In genomic region chr6:127462391-127462790, GRCh38 we compare ENCODE assay signal across 22 cellular contexts. TPM values are rescaled to one million over a fixed set of nuclear protein-coding genes. Genes with fewer than 3 reads are reported as not detected.
DNase-seq lines count a peak whose midpoint lies in the region; ATAC-seq, FAIRE-seq and TF ChIP-seq lines count a peak whose summit lies in the region.
"Had no signal": no experiment of that assay in that cellular context is flagged by ENCODE, and none has a peak within 500 bp of the region (broad histone marks: within the 10 kb centered on the region; RNA-seq: fewer than 3 reads in every experiment).

No MANE protein-coding gene starts in this region.

- H3K36me3 ChIP-seq in H1 (ENCODE audit: control insufficient read depth in 2 of 4, insufficient read depth in 4 of 4, low read length in 3 of 4), result no peaks in the 10 kb centered on the region
- no peaks in the 10 kb centered on the region for H3K36me3 ChIP-seq in prostate gland
- H3K36me3 ChIP-seq: HAP-1 had no signal

- peak; percentile 53 to 59; a peak in 3 of 6 replicates for ATAC-seq in A549
- no peak for ATAC-seq in T-helper 17 cell
- ATAC-seq in GM18498 (IDR thresholded peaks at IDR 0.05; ENCODE audit: unreplicated experiment), result no peak
- no peak for ATAC-seq in effector memory CD8-positive, alpha-beta T cell (replicated peaks)
- ATAC-seq: HepG2; stimulated activated naive B cell treated with anti-CD40 and anti-IgM and Interleukin-4, amounts not matched to agents 10 μg/mL and 1 μg/mL and 100 μg/mL, for 72 hours had no signal

- H2BK5ac ChIP-seq in H1 (ENCODE audit: low read depth, low read length), result no peak overlapping the region

- no peaks in the 10 kb centered on the region for H3K27me3 Mint-ChIP-seq in T-helper 17 cell
- H3K27me3 Mint-ChIP-seq in osteocyte (ENCODE audit: unreplicated experiment), result no peaks in the 10 kb centered on the region
- H3K27me3 Mint-ChIP-seq in effector memory CD8-positive, alpha-beta T cell, result no peaks in the 10 kb centered on the region
- H3K27me3 Mint-ChIP-seq: activated CD4-positive, alpha-beta memory T cell treated with anti-CD3 and anti-CD28 coated beads for 36 hours; stimulated activated naive B cell treated with anti-CD40 and anti-IgM and Interleukin-4, amounts not matched to agents 10 μg/mL and 1 μg/mL and 100 μg/mL, for 72 hours had no signal

- H3K18ac ChIP-seq in H1 (ENCODE audit: extremely low read depth, low read length), result no peak overlapping the region

- H3K79me1 ChIP-seq in H1 (ENCODE audit: low read depth, low read length), result no peaks in the 10 kb centered on the region

- no peak overlapping the region for H3K4me2 ChIP-seq in A549
- no peak overlapping the region for H3K4me2 ChIP-seq in H1 (ENCODE audit: insufficient read depth in 1 of 2, low read depth in 2 of 2, low read length in 2 of 2)
- H3K4me2 ChIP-seq: PC-9 had no signal

- no peak overlapping the region for H3K9ac ChIP-seq in H1 (replicated peaks in 1 of 4; ENCODE audit: extremely low read depth in 1 of 4, low read depth in 3 of 4, low read length in 3 of 4)

- H3K4ac ChIP-seq in H1 (replicated peaks; ENCODE audit: insufficient read length, low read depth, low read length), result no peak overlapping the region

- TF ChIP-seq CTCF in A549 (IDR thresholded peaks at IDR 0.05), result no peak; the same call in 1 of the 3 replicates
- peak in 2 of 3 experiments; percentile 9 to 12; a peak in 2 of 4 replicates for TF ChIP-seq CTCF in H1 (IDR thresholded peaks at IDR 0.05; ENCODE audit: control extremely low read depth in 1 of 3, insufficient read depth in 1 of 3, low read depth in 1 of 3, low read length in 3 of 3)
- no peak for TF ChIP-seq CTCF in prostate gland (IDR thresholded peaks at IDR 0.05)
- TF ChIP-seq CTCF in osteocyte (IDR thresholded peaks at IDR 0.05), result no peak

- no peak for TF ChIP-seq RAD21 in A549 (conservative IDR thresholded peaks at IDR 0.05 in 1 of 2, IDR thresholded peaks at IDR 0.05 in 1 of 2)
- peak in 1 of 2 experiments; percentile 32; a peak in 2 of 4 replicates for TF ChIP-seq RAD21 in H1 (IDR thresholded peaks at IDR 0.05 in 1 of 2, conservative IDR thresholded peaks at IDR 0.05 in 1 of 2; ENCODE audit: low read depth in 2 of 2, low read length in 2 of 2)

- no peak overlapping the region for H2BK12ac ChIP-seq in H1 (ENCODE audit: low read depth, low read length)

- no peak overlapping the region for H3K14ac ChIP-seq in H1 (ENCODE audit: insufficient read length)

- H3K4me3 Mint-ChIP-seq in T-helper 17 cell (no peak overlapping the region), osteocyte (ENCODE audit: unreplicated experiment) (no peak overlapping the region)
- no peak overlapping the region for H3K4me3 Mint-ChIP-seq in effector memory CD8-positive, alpha-beta T cell
- H3K4me3 Mint-ChIP-seq: activated CD4-positive, alpha-beta memory T cell treated with anti-CD3 and anti-CD28 coated beads for 36 hours; activated naive CD8-positive, alpha-beta T cell; stimulated activated naive B cell treated with anti-CD40 and anti-IgM and Interleukin-4, amounts not matched to agents 10 μg/mL and 1 μg/mL and 100 μg/mL, for 72 hours had no signal

- no peak overlapping the region for H4K91ac ChIP-seq in H1 (replicated peaks; ENCODE audit: insufficient read length, low read length)

- H3K36me3 Mint-ChIP-seq in T-helper 17 cell (ENCODE audit: low read depth), result no peaks in the 10 kb centered on the region
- H3K36me3 Mint-ChIP-seq in osteocyte (ENCODE audit: unreplicated experiment), result no peaks in the 10 kb centered on the region
- H3K36me3 Mint-ChIP-seq in effector memory CD8-positive, alpha-beta T cell (ENCODE audit: insufficient read depth), result no peaks in the 10 kb centered on the region
- H3K36me3 Mint-ChIP-seq: activated CD4-positive, alpha-beta memory T cell treated with anti-CD3 and anti-CD28 coated beads for 36 hours; activated naive CD8-positive, alpha-beta T cell; stimulated activated naive B cell treated with anti-CD40 and anti-IgM and Interleukin-4, amounts not matched to agents 10 μg/mL and 1 μg/mL and 100 μg/mL, for 72 hours had no signal

- CTCF ChIA-PET in A549 (lab: Yijun Ruan, JAX), result interaction anchor here (1.1 to 3.2 kb wide), 3 partner anchors 22 to 157 kb away, joined by 4 to 49 read pairs (median 12); no protein-coding TSS in a partner anchor
- CTCF ChIA-PET in H1 (lab: Charles Lee; ENCODE audit: partially characterized antibody), result interaction anchor here (1.2 to 14.6 kb wide), 11 partner anchors 10 to 227 kb away, joined by 3 to 221 read pairs (median 9); partner anchors contain the start of gene MTCL3

- no peak for TF ChIP-seq EP300 in A549 (IDR thresholded peaks at IDR 0.05)
- TF ChIP-seq EP300 in H1 (IDR thresholded peaks at IDR 0.05; ENCODE audit: borderline replicate concordance in 1 of 2, low read depth in 2 of 2, low read length in 2 of 2), result no peak

- no peak overlapping the region for H3K23ac ChIP-seq in H1 (ENCODE audit: insufficient read length)

- POLR2A ChIA-PET in A549 (lab: Yijun Ruan, JAX) (no interaction called here), H1 (lab: Charles Lee; ENCODE audit: partially characterized antibody) (interaction anchor here (0.9 kb wide), 1 partner anchor 22 kb away, joined by 3 read pairs; no protein-coding TSS in a partner anchor)

- no peaks in the 10 kb centered on the region for H3K9me3 Mint-ChIP-seq in osteocyte (ENCODE audit: unreplicated experiment)
- no peaks in the 10 kb centered on the region for H3K9me3 Mint-ChIP-seq in effector memory CD8-positive, alpha-beta T cell
- H3K9me3 Mint-ChIP-seq: activated CD4-positive, alpha-beta memory T cell treated with anti-CD3 and anti-CD28 coated beads for 36 hours; stimulated activated naive B cell treated with anti-CD40 and anti-IgM and Interleukin-4, amounts not matched to agents 10 μg/mL and 1 μg/mL and 100 μg/mL, for 72 hours had no signal

- no peaks in the 10 kb centered on the region for H3K79me2 ChIP-seq in H1 (ENCODE audit: control insufficient read depth in 1 of 2, insufficient read depth in 2 of 2, low read length in 2 of 2)

- WGBS in A549 (ENCODE audit: missing lambda C conversion rate), result 55% methylated on average over 2 of the region's 2 CpGs
- WGBS in H1 (ENCODE audit: extremely low coverage in 1 of 2, insufficient coverage in 1 of 2, insufficient read length in 1 of 2, insufficient replicate concordance in 2 of 2, low coverage in 1 of 2, low lambda C conversion rate in 2 of 2, missing lambda C conversion rate in 1 of 2), 2 experiments, result 85% methylated on average over 2 of the region's 2 CpGs; no CpG with 5 or more reads in 1 of the 2 experiments
- WGBS in prostate gland, result 79% methylated on average over 2 of the region's 2 CpGs

- H2BK15ac ChIP-seq in H1 (ENCODE audit: low read length), result no peak overlapping the region

- no peak overlapping the region for H3K56ac ChIP-seq in H1 (replicated peaks; ENCODE audit: insufficient read length, low read depth, low read length)

- H3K4me3 ChIP-seq in A549 (no peak overlapping the region), H1 (ENCODE audit: extremely low read depth in 1 of 4, insufficient read depth in 2 of 4, low read depth in 3 of 4, low read length in 4 of 4) (no peak overlapping the region), prostate gland (no peak overlapping the region)
- H3K4me3 ChIP-seq: HAP-1, PC-9 had no signal

- TF ChIP-seq POLR2A in A549 (IDR thresholded peaks at IDR 0.05; ENCODE audit: low read length) (no peak), H1 (IDR thresholded peaks at IDR 0.05; ENCODE audit: control extremely low read depth in 1 of 2, low read depth in 2 of 2, low read length in 2 of 2) (no peak), prostate gland (IDR thresholded peaks at IDR 0.05) (no peak)

- H3K4me1 ChIP-seq in A549 (peaks cover 3% of the 10 kb centered on the region; the same call in 1 of the 3 replicates), H1 (replicated peaks in 1 of 4; ENCODE audit: control insufficient read depth in 3 of 4, insufficient read depth in 4 of 4, low read length in 3 of 4) (peaks cover 1 to 8% (median 6%) of the 10 kb centered on the region in 4 experiments; a peak in 5 of 7 replicates), prostate gland (replicated peaks) (no peaks in the 10 kb centered on the region)

- no peak overlapping the region for H2BK20ac ChIP-seq in H1 (ENCODE audit: low read length)

- H4K20me1 ChIP-seq in H1 (replicated peaks in 1 of 2; ENCODE audit: control insufficient read depth in 1 of 2, insufficient read depth in 2 of 2, low read length in 2 of 2), result peaks cover 0 to 2% of the 10 kb centered on the region in 2 experiments

- peak; percentile 3 to 17 for DNase-seq in A549 (ENCODE audit: low read depth in 1 of 2, low spot score in 1 of 2)
- DNase-seq in HT1080 (ENCODE audit: low read depth), result peak; percentile 13
- DNase-seq in H1 (ENCODE audit: low read depth in 1 of 2, low spot score in 2 of 2), result no peak
- no peak for DNase-seq in prostate gland (ENCODE audit: low spot score)
- DNase-seq in T-helper 17 cell, result no peak
- DNase-seq in osteocyte (ENCODE audit: extremely low spot score, unreplicated experiment), result no peak
- no peak for DNase-seq in effector memory CD8-positive, alpha-beta T cell
- DNase-seq: activated CD4-positive, alpha-beta memory T cell treated with anti-CD3 and anti-CD28 coated beads for 36 hours; activated T-cell treated with anti-CD3 and anti-CD28 coated beads, Interleukin-2, amount 50 U/mL, for 48 hours; COR-L47; foreskin melanocyte; NCI-H2029 treated with DMSO at 0.1 percent for 48 hours; NCI-H526 treated with DMSO at 0.1 percent for 48 hours; PC-9; stimulated activated naive B cell treated with anti-CD40 and anti-IgM and Interleukin-4, amounts not matched to agents 10 μg/mL and 1 μg/mL and 100 μg/mL, for 72 hours had no signal

- no peak overlapping the region for H3K27ac ChIP-seq in A549
- H3K27ac ChIP-seq in H1 (ENCODE audit: low read depth, low read length), result no peak overlapping the region
- peak overlapping the region; percentile 24 to 52 for H3K27ac ChIP-seq in prostate gland
- H3K27ac ChIP-seq: PC-9 had no signal

- H3K23me2 ChIP-seq in H1 (ENCODE audit: low read depth, low read length), result no peaks in the 10 kb centered on the region

- H2AK5ac ChIP-seq in H1 (ENCODE audit: low read depth, low read length), result no peak overlapping the region

- H2BK120ac ChIP-seq in H1 (replicated peaks; ENCODE audit: low read depth, low read length), result no peak overlapping the region

- H3K27me3 ChIP-seq in H1 (replicated peaks in 1 of 4; ENCODE audit: control insufficient read depth in 3 of 4, extremely low read depth in 1 of 4, insufficient read depth in 3 of 4, low read length in 3 of 4) (no peaks in the 10 kb centered on the region), prostate gland (replicated peaks; ENCODE audit: insufficient read depth) (no peaks in the 10 kb centered on the region)

- no peak overlapping the region for H4K5ac ChIP-seq in H1 (ENCODE audit: insufficient read length, low read depth, low read length)

- H3K4me1 Mint-ChIP-seq in T-helper 17 cell (peaks cover 2% of the 10 kb centered on the region), osteocyte (ENCODE audit: unreplicated experiment) (peaks cover 18% of the 10 kb centered on the region)
- no peaks in the 10 kb centered on the region for H3K4me1 Mint-ChIP-seq in effector memory CD8-positive, alpha-beta T cell (ENCODE audit: low read depth in 2 of 2)
- H3K4me1 Mint-ChIP-seq: stimulated activated naive B cell treated with anti-CD40 and anti-IgM and Interleukin-4, amounts not matched to agents 10 μg/mL and 1 μg/mL and 100 μg/mL, for 72 hours had no signal

- no peak for FAIRE-seq in A549 (lab: Jason Lieb, UNC)
- no peak for FAIRE-seq in H1 (lab: Jason Lieb, UNC)
- FAIRE-seq: bronchial epithelial cell, GM12892, HepG2 had no signal

- H2AFZ ChIP-seq in H1 (ENCODE audit: low read length), result no peak overlapping the region
- H2AFZ ChIP-seq: PC-9 had no signal

- H4K8ac ChIP-seq in H1 (ENCODE audit: extremely low read depth, insufficient read depth, low read length), result no peak overlapping the region

- H3K9me3 ChIP-seq in A549 (no peaks in the 10 kb centered on the region), H1 (ENCODE audit: insufficient read depth in 2 of 2, low read depth in 1 of 2, low read length in 1 of 2) (no peaks in the 10 kb centered on the region), prostate gland (no peaks in the 10 kb centered on the region), T-helper 17 cell (ENCODE audit: control insufficient read depth, low read length, poor library complexity, severe bottlenecking) (no peaks in the 10 kb centered on the region)
- H3K9me3 ChIP-seq: HAP-1 had no signal

- intact Hi-C loops in prostate gland (cut with DNase I), result no loop called here

- H3K27ac Mint-ChIP-seq in T-helper 17 cell, result no peak overlapping the region
- no peak overlapping the region for H3K27ac Mint-ChIP-seq in osteocyte (ENCODE audit: unreplicated experiment)
- no peak overlapping the region for H3K27ac Mint-ChIP-seq in effector memory CD8-positive, alpha-beta T cell
- H3K27ac Mint-ChIP-seq: activated CD4-positive, alpha-beta memory T cell treated with anti-CD3 and anti-CD28 coated beads for 36 hours; activated naive CD8-positive, alpha-beta T cell; stimulated activated naive B cell treated with anti-CD40 and anti-IgM and Interleukin-4, amounts not matched to agents 10 μg/mL and 1 μg/mL and 100 μg/mL, for 72 hours had no signal

RNA-seq across cellular contexts. Expression of gene KIAA0408, which starts 3.2 kb away (rescaled TPM):
- polyA plus RNA-seq in A549 (2011; rRNA removed) (10.9 and 11.8 TPM in 2 replicates), A549 (2017; fragmentation: RNase III; extraction: RNeasy Plus Mini Kit Qiagen cat#74134 plus additional on column Dnase treatment) (2.7 to 3.0 TPM (median 2.9 TPM) in 3 replicates), H1 (2011; rRNA removed) (0.96 and 3.3 TPM in 2 replicates)
- polyA plus RNA-seq in A549 (2012; cell fraction: cytosol; rRNA removed), result 1.6 and 1.9 TPM in 2 replicates
- 2.1 and 4.3 TPM in 2 replicates for polyA plus RNA-seq in A549 (2012; cell fraction: nucleus; rRNA removed)
- polyA minus RNA-seq in A549 (2011; rRNA and poly(A)+ RNA removed), result 2.7 and 3.3 TPM in 2 replicates
- total RNA-seq in HT1080 (2014; rRNA removed; shearing (Covaris generic)), result 0.06 and 0.23 TPM in 2 replicates
- 0.33 and 0.51 TPM in 2 replicates for polyA plus RNA-seq in HT1080 (2015; cell fraction: cytosol; rRNA removed)
- polyA plus RNA-seq in HT1080 (2015; cell fraction: nucleus; rRNA removed), result 1.6 and 1.8 TPM in 2 replicates
- total RNA-seq in H1 (2021; fragmentation: NEBNext Ultra II Directional; extraction: Animal tissue kit (Norgen Biotek cat#: 25700)), result 9.2 and 10.8 TPM in 2 replicates
- polyA plus RNA-seq in H1 (2011; cell fraction: cytosol; rRNA removed), result 2.6 TPM
- 5.0 TPM for polyA plus RNA-seq in H1 (2011; cell fraction: nucleus; rRNA removed)
- polyA plus RNA-seq in H1 (2012, experiment 1 of 2), result 4.2 to 13.9 TPM (median 7.5 TPM) in 4 replicates
- polyA plus RNA-seq in H1 (2012, experiment 2 of 2), result 1.0 TPM
- 12.2 TPM for polyA plus RNA-seq in H1 (2013, experiment 1 of 2)
- polyA plus RNA-seq in H1 (2013, experiment 2 of 2), result 12.1 TPM
- polyA minus RNA-seq in H1 (2011; rRNA and poly(A)+ RNA removed), result 3.4 and 8.0 TPM in 2 replicates
- 0.29 TPM for polyA minus RNA-seq in H1 (2011; cell fraction: cytosol; rRNA and poly(A)+ RNA removed)
- polyA minus RNA-seq in H1 (2011; cell fraction: nucleus; rRNA and poly(A)+ RNA removed), result 5.8 TPM
- total RNA-seq in prostate gland (1 to 10 TPM; 1.5 to 6.3 TPM), T-helper 17 cell (1 to 10 TPM; 3.5 to 5.1 TPM), osteocyte (0.27 TPM in 1 of 2 replicates, not detected in the other)
- total RNA-seq: bronchial epithelial cell, G401, HepG2, PC-9 had no signal
- polyA plus RNA-seq: HepG2 had no signal

Comparison
In these comparisons a context has a peak if more than half of its experiments do, and no peak if none do; other contexts are left out.
1. ATAC-seq: peak in A549 (2 of 2); none in T-helper 17 cell (single experiment), GM18498 (single experiment) and effector memory CD8-positive, alpha-beta T cell (single experiment).
2. DNase-seq: peak in A549 (2 of 2) and HT1080 (single experiment); none in H1 (0 of 2), prostate gland (single experiment), T-helper 17 cell (0 of 3), osteocyte (single experiment) and effector memory CD8-positive, alpha-beta T cell (0 of 3).
3. H3K27ac ChIP-seq: peak in prostate gland (2 of 2); none in A549 (0 of 2) and H1 (single experiment).
4. CTCF ChIP-seq: peak in H1 (2 of 3); none in A549 (single experiment), prostate gland (0 of 4) and osteocyte (single experiment).
5. Of the 18 proteins assayed by ChIP-seq in both H1 and A549: peak only in H1: CTCF; only in A549: none; in both: none; in neither: 16; mixed calls (peak in some experiments, not most) for 1.